Comparison of ENCODE assay signal across 1 cellular context in genomic region chr1:156295391-156295947, GRCh38.
TF ChIP-seq lines count a peak whose summit lies in the region.

TSS of gene GLMP (minus strand) at chr1:156295679. CDS start at chr1:156295645, 34 bp downstream.

TF ChIP-seq in HCT116, 20 proteins besides CTCF, POLR2A, EP300 and RAD21 (continued from another document):
- no peak for TF ChIP-seq ELF1 (IDR thresholded peaks at IDR 0.05; ENCODE audit: borderline replicate concordance, low read depth)
- TF ChIP-seq, protein P1, sequence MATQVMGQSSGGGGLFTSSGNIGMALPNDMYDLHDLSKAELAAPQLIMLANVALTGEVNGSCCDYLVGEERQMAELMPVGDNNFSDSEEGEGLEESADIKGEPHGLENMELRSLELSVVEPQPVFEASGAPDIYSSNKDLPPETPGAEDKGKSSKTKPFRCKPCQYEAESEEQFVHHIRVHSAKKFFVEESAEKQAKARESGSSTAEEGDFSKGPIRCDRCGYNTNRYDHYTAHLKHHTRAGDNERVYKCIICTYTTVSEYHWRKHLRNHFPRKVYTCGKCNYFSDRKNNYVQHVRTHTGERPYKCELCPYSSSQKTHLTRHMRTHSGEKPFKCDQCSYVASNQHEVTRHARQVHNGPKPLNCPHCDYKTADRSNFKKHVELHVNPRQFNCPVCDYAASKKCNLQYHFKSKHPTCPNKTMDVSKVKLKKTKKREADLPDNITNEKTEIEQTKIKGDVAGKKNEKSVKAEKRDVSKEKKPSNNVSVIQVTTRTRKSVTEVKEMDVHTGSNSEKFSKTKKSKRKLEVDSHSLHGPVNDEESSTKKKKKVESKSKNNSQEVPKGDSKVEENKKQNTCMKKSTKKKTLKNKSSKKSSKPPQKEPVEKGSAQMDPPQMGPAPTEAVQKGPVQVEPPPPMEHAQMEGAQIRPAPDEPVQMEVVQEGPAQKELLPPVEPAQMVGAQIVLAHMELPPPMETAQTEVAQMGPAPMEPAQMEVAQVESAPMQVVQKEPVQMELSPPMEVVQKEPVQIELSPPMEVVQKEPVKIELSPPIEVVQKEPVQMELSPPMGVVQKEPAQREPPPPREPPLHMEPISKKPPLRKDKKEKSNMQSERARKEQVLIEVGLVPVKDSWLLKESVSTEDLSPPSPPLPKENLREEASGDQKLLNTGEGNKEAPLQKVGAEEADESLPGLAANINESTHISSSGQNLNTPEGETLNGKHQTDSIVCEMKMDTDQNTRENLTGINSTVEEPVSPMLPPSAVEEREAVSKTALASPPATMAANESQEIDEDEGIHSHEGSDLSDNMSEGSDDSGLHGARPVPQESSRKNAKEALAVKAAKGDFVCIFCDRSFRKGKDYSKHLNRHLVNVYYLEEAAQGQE (IDR thresholded peaks at IDR 0.05; ENCODE audit: low read depth), result no peak
- no peak for TF ChIP-seq EZH2 (IDR thresholded peaks at IDR 0.05)
- TF ChIP-seq POLR2AphosphoS5 (IDR thresholded peaks at IDR 0.05; ENCODE audit: low read depth, low read length), result peak; percentile 60
- TF ChIP-seq SIN3A (IDR thresholded peaks at IDR 0.05; ENCODE audit: low read depth), result peak; percentile 66; the same call in 1 of the 2 replicates
- TF ChIP-seq JUND (IDR thresholded peaks at IDR 0.05), result no peak
- no peak for TF ChIP-seq CEBPB (IDR thresholded peaks at IDR 0.05; ENCODE audit: low read depth)
- TF ChIP-seq YY1 (IDR thresholded peaks at IDR 0.05; ENCODE audit: extremely low read depth, insufficient replicate concordance, low read depth, low read length), result no peak
- TF ChIP-seq ZFX (IDR thresholded peaks at IDR 0.05), result no peak
- no peak for TF ChIP-seq FOSL1 (IDR thresholded peaks at IDR 0.05; ENCODE audit: low read depth)
- TF ChIP-seq SP1 (IDR thresholded peaks at IDR 0.05; ENCODE audit: low read depth), result peak; percentile 0; the same call in 1 of the 2 replicates
- no peak for TF ChIP-seq CBX3 (IDR thresholded peaks at IDR 0.05; ENCODE audit: low read depth)
